Comparison of ENCODE assay signal across 1 cellular context in the genomic region with DNA sequence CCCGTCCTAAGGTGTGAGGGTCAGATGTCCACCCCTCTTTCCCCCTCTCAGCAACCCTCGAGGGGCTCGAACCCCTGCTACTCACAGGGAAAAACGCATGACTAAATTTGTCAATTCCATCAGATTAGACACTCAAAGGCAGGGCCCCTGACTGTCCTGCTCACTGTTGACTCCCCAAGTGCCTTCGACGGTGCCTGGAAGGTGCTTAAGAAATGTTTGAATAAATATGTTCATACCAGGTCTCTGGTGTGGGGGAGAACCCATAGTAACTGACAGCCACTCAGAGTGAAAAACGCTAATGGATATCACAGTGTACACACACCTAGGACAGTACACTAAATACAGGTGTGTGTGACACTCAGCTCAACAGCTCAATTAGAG.
TF ChIP-seq lines count a peak whose summit lies in the region.

No MANE protein-coding gene starts in this region.

TF ChIP-seq in WTC11, 78 proteins besides CTCF, POLR2A, EP300 and RAD21 (continued from another document):
- TF ChIP-seq, protein P1, sequence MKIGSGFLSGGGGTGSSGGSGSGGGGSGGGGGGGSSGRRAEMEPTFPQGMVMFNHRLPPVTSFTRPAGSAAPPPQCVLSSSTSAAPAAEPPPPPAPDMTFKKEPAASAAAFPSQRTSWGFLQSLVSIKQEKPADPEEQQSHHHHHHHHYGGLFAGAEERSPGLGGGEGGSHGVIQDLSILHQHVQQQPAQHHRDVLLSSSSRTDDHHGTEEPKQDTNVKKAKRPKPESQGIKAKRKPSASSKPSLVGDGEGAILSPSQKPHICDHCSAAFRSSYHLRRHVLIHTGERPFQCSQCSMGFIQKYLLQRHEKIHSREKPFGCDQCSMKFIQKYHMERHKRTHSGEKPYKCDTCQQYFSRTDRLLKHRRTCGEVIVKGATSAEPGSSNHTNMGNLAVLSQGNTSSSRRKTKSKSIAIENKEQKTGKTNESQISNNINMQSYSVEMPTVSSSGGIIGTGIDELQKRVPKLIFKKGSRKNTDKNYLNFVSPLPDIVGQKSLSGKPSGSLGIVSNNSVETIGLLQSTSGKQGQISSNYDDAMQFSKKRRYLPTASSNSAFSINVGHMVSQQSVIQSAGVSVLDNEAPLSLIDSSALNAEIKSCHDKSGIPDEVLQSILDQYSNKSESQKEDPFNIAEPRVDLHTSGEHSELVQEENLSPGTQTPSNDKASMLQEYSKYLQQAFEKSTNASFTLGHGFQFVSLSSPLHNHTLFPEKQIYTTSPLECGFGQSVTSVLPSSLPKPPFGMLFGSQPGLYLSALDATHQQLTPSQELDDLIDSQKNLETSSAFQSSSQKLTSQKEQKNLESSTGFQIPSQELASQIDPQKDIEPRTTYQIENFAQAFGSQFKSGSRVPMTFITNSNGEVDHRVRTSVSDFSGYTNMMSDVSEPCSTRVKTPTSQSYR (CRISPR knock-in tag; IDR thresholded peaks at IDR 0.05), result no peak
- no peak for TF ChIP-seq RELA (CRISPR knock-in tag; IDR thresholded peaks at IDR 0.05; ENCODE audit: borderline replicate concordance)
